13 cellular contexts compared by ENCODE assay signal in the genomic region with DNA sequence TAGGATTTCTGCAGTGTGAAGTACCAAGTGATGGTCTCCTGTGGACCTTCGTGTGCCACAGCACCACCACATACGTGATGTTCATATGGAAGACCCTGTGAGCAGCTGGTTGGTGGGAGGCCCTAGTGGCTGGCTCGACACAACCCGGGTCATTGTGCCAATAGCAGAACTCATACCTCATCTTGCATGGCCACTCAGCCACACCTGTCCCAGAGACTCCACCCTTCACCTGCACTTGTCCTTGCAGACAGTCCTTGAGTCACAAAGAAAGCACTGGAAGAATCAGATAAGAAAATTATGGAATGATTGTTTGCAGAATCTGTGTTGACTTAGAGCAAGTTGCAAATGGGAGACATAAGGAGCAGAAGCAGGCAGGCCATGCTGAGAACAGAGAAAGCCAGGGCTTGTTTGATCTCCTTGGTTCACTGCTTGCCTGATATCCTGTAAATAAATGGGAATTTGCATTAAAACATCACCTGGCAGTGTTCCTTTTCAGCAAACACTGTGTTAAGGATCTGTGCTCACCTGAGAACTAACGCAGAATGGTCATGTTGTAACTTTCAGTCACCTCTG.
"Had no signal": no experiment of that assay in that cellular context is flagged by ENCODE, and none has a peak within 500 bp of the region (broad histone marks: within the 10 kb centered on the region; RNA-seq: fewer than 3 reads in every experiment).

No MANE protein-coding gene starts in this region.

- H3K4me3 ChIP-seq: neural progenitor cell, ovary, sigmoid colon, uterus had no signal

- ATAC-seq: stimulated activated effector memory CD8-positive, alpha-beta T cell treated with anti-CD3 and anti-CD28 coated beads, Interleukin-12 subunit alpha, Interleukin-12 subunit beta, amount 100 ng/mL, for 72 hours had no signal

- H3K4me1 ChIP-seq: neural progenitor cell, uterus had no signal

- H3K36me3 ChIP-seq: neural progenitor cell, ovary, sigmoid colon, uterus had no signal

- DNase-seq: activated CD4-positive, alpha-beta T cell treated with anti-CD3 and anti-CD28 coated beads, Interleukin-2, amount 10 ng/mL, durations not matched to agents 7 days and 5 days; activated CD4-positive, CD25-positive, alpha-beta regulatory T cell; activated CD8-positive, alpha-beta memory T cell treated with anti-CD3 and anti-CD28 coated beads for 24 hours; activated naive CD8-positive, alpha-beta T cell treated with anti-CD3 and anti-CD28 coated beads for 36 hours; effector memory CD4-positive, alpha-beta T cell; foreskin fibroblast; kidney glomerular epithelial cell; ovary; sigmoid colon; T-helper 2 cell; uterus had no signal

- H3K27me3 ChIP-seq: neural progenitor cell, ovary, sigmoid colon, uterus had no signal

- H3K9me3 ChIP-seq: ovary, sigmoid colon, uterus had no signal

- H3K27ac ChIP-seq: neural progenitor cell, ovary, sigmoid colon, uterus had no signal
